In genomic region chr5:55997742-55998351, GRCh38 we compare ENCODE assay signal across 2 cellular contexts.
TF ChIP-seq lines count a peak whose summit lies in the region.

No MANE protein-coding gene starts in this region.

TF ChIP-seq in SK-N-SH, 30 proteins besides CTCF, POLR2A, EP300 and RAD21 (continued from another document):
- TF ChIP-seq TEAD4 (IDR thresholded peaks at IDR 0.05; ENCODE audit: borderline replicate concordance, insufficient read depth), result no peak
- no peak for TF ChIP-seq TAF1 (IDR thresholded peaks at IDR 0.05; ENCODE audit: borderline replicate concordance, low read depth, low read length)
- no peak for TF ChIP-seq ELF1 (IDR thresholded peaks at IDR 0.05)
- TF ChIP-seq JUND (IDR thresholded peaks at IDR 0.05), result peak; percentile 44; the same call in 1 of the 2 replicates
- peak; percentile 65 for TF ChIP-seq PBX3 (IDR thresholded peaks at IDR 0.05)
- TF ChIP-seq YY1 (IDR thresholded peaks at IDR 0.05; ENCODE audit: low read depth), result no peak
- no peak for TF ChIP-seq CHD2 (IDR thresholded peaks at IDR 0.05; ENCODE audit: low read length, partially characterized antibody)
- no peak for TF ChIP-seq REST (IDR thresholded peaks at IDR 0.05; ENCODE audit: low read depth, low read length)

TF ChIP-seq in SK-N-SH treated with all-trans-retinoic acid at 6 μM for 48 hours, 23 proteins besides CTCF, POLR2A, EP300 and RAD21 (continued from another document):
- no peak for TF ChIP-seq ZFP3 (CRISPR knock-in tag; IDR thresholded peaks at IDR 0.05)
- no peak for TF ChIP-seq ZNF70 (CRISPR knock-in tag; IDR thresholded peaks at IDR 0.05)
- TF ChIP-seq TOX (CRISPR knock-in tag; IDR thresholded peaks at IDR 0.05; ENCODE audit: borderline replicate concordance), result no peak
- TF ChIP-seq ZNF565 (CRISPR knock-in tag; conservative IDR thresholded peaks at IDR 0.05; ENCODE audit: low read depth), result no peak
- no peak for TF ChIP-seq POU6F1 (CRISPR knock-in tag; IDR thresholded peaks at IDR 0.05; ENCODE audit: borderline replicate concordance, low read depth)
- TF ChIP-seq PPARA (CRISPR knock-in tag; IDR thresholded peaks at IDR 0.05; ENCODE audit: borderline replicate concordance), result no peak
